14 cellular contexts compared by ENCODE assay signal in genomic region chr4:23887989-23888388, GRCh38. TPM values are rescaled to one million over a fixed set of nuclear protein-coding genes. Genes with fewer than 3 reads are reported as not detected.
DNase-seq lines count a peak whose midpoint lies in the region; ATAC-seq and TF ChIP-seq lines count a peak whose summit lies in the region.
"Had no signal": no experiment of that assay in that cellular context is flagged by ENCODE, and none has a peak within 500 bp of the region (broad histone marks: within the 10 kb centered on the region; RNA-seq: fewer than 3 reads in every experiment).

No MANE protein-coding gene starts in this region.

- DNase-seq in DMS53 (lab: John Stamatoyannopoulos, UW): peak; percentile 33
- DNase-seq in DMS53 treated with DMSO at 0.1 percent for 48 hours (lab: John Stamatoyannopoulos, UW; ENCODE audit: unreplicated experiment): no peak
- peak; percentile 14 for DNase-seq in globus pallidus (ENCODE audit: low spot score)
- DNase-seq in nephron progenitor cell: no peak
- no peak for DNase-seq in upper lobe of left lung
- no peak for DNase-seq in activated naive CD4-positive, alpha-beta T cell (lab: John Stamatoyannopoulos, UW)
- DNase-seq in LoVo (ENCODE audit: low spot score): no peak
- DNase-seq: activated effector memory CD4-positive, alpha-beta T cell treated with anti-CD3 and anti-CD28 coated beads, Interleukin-2, amount 50 U/mL, for 16 hours; effector memory CD4-positive, alpha-beta T cell; NCI-H1694 treated with DMSO at 0.1 percent for 48 hours; PC-9 had no signal

- no peak for ATAC-seq in upper lobe of left lung (ENCODE audit: low FRiP score in 2 of 2)
- ATAC-seq in HG02642 (IDR thresholded peaks at IDR 0.05; ENCODE audit: poor library complexity, unreplicated experiment): no peak

- H3K9me3 Mint-ChIP-seq in nephron progenitor cell: no peaks in the 10 kb centered on the region

- H3K27ac Mint-ChIP-seq in nephron progenitor cell: no peak overlapping the region
- H3K27ac Mint-ChIP-seq: stimulated activated naive CD8-positive, alpha-beta T cell treated with anti-CD3 and anti-CD28 coated beads, Interleukin-15, Interleukin-2, amounts not matched to agents 100 ng/mL and 50 ng/mL, for 24 hours had no signal

- no peak for TF ChIP-seq EP300 in upper lobe of left lung (IDR thresholded peaks at IDR 0.05)

- 70 to 73% methylated on average over 7 of the region's 7 CpGs for WGBS in upper lobe of left lung, 2 donors

- peaks cover 27% of the 10 kb centered on the region for H3K4me1 Mint-ChIP-seq in nephron progenitor cell

- no peak for TF ChIP-seq CTCF in nephron progenitor cell (IDR thresholded peaks at IDR 0.05)
- TF ChIP-seq CTCF in upper lobe of left lung (IDR thresholded peaks at IDR 0.05): no peak

- H3K36me3 ChIP-seq in upper lobe of left lung: no peaks in the 10 kb centered on the region

- no peaks in the 10 kb centered on the region for H3K9me3 ChIP-seq in upper lobe of left lung

- H3K4me3 ChIP-seq in upper lobe of left lung: peak overlapping the region in 3 of 4 donors; percentile 43 to 54 (median 49)
- H3K4me3 ChIP-seq: PC-9 had no signal

- H3K4me1 ChIP-seq in upper lobe of left lung: peaks cover 0 to 20% (median 4%) of the 10 kb centered on the region in 4 donors

- H3K4me3 Mint-ChIP-seq in nephron progenitor cell: peak overlapping the region; percentile 85
- H3K4me3 Mint-ChIP-seq: stimulated activated naive CD8-positive, alpha-beta T cell treated with anti-CD3 and anti-CD28 coated beads, Interleukin-15, Interleukin-2, amounts not matched to agents 100 ng/mL and 50 ng/mL, for 24 hours had no signal

- H3K27me3 Mint-ChIP-seq in nephron progenitor cell (ENCODE audit: low read depth, poor library complexity): peaks cover 29% of the 10 kb centered on the region

- peak overlapping the region in 3 of 4 donors; percentile 64 to 76 (median 70) for H3K27ac ChIP-seq in upper lobe of left lung
- H3K27ac ChIP-seq: 22Rv1, PC-9 had no signal

- no peaks in the 10 kb centered on the region for H3K36me3 Mint-ChIP-seq in nephron progenitor cell (ENCODE audit: low read depth)

- H3K27me3 ChIP-seq in upper lobe of left lung: no peaks in the 10 kb centered on the region

- no peak for TF ChIP-seq POLR2A in upper lobe of left lung (IDR thresholded peaks at IDR 0.05)

RNA-seq across cellular contexts. Expression of gene PPARGC1A, which starts 1.9 kb away (rescaled TPM):
- 10 to 100 TPM in 4 of 6 donors, 1 to 10 TPM in 2; 4.6 to 16.8 (median 11.8) TPM for total RNA-seq in upper lobe of left lung
- total RNA-seq: PC-9 had no signal

Comparison
In these comparisons a context has a peak if more than half of its experiments do, and no peak if none do; other contexts are left out.
1. DNase-seq: peak in DMS53 (single experiment) and globus pallidus (single experiment); none in DMS53 treated with DMSO at 0.1 percent for 48 hours (single experiment), nephron progenitor cell (single experiment), upper lobe of left lung (0 of 2), activated naive CD4-positive, alpha-beta T cell (0 of 4) and LoVo (single experiment).